13 cellular contexts compared by ENCODE assay signal in the genomic region with DNA sequence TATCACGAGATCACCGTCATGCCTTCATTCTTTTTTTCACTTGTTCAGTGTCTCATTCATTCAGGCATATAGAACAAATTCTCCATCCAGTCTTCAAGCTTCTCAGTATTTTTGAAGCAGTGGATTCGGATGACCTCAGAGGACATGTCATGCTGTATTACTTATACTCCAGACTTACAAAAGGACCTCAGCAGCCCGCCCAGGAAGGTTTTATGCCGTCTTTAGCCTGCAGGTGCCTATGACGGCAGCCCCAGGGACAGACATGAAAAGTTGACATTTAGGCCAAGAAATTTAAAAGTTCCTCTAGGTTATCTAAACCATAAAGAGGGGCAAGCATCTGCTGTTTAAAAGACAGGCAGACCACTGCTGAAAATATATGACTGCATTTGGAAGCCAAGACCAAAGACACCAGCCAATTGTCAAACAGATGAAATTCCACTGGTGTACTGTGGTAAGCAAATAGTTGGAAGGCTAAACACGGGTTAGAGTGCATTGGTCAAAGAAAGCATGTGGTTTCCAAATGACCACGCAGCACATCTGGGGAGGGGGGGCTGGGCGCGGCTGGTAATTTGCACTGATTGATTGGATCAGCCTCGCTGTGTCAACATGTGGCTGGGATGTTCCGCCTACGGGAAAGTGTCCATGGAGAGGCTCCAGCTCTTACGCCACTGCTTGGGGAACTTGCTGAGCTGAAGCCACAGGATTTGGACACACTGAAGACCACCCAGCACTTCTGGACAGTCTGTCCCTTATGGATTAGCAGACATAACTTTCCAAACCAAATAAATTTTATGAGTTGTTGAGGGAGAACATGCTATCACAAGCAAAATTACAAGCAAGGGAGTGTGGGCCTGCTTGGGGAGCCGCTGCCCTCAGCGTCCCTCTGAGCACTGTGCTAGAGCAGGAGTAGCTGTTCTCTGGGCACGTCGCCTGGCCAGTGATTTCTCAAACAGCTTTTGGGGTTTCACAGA.
DNase-seq lines count a peak whose midpoint lies in the region; ATAC-seq and TF ChIP-seq lines count a peak whose summit lies in the region.
"Had no signal": no experiment of that assay in that cellular context is flagged by ENCODE, and none has a peak within 500 bp of the region (broad histone marks: within the 10 kb centered on the region; RNA-seq: fewer than 3 reads in every experiment).

No MANE protein-coding gene starts in this region.

- 68% methylated on average over 18 of the region's 18 CpGs for WGBS in right cardiac atrium
- WGBS in psoas muscle, 3 donors, result 51 to 65% (median 51%) methylated on average over 18 of the region's 18 CpGs

- DNase-seq in AG08396 (ENCODE audit: low spot score) (peak; percentile 71), astrocyte of the cerebellum (ENCODE audit: low read depth) (peak; percentile 73), right cardiac atrium (peak; percentile 89 to 96 (median 91)), psoas muscle (peak; percentile 91 to 93), epidermal melanocyte (ENCODE audit: insufficient read length, low spot score) (no peak)
- DNase-seq in activated naive CD4-positive, alpha-beta T cell treated with Interleukin-2 at 50 U/mL for 16 hours, result no peak
- DNase-seq: activated CD4-positive, alpha-beta T cell treated with anti-CD3 and anti-CD28 coated beads for 1 hour; DMS53; naive B cell; NCI-H1105 treated with DMSO at 0.1 percent for 48 hours; stimulated activated naive CD4-positive, alpha-beta T cell had no signal

- intact Hi-C loops in right cardiac atrium (cut with DNase I) (no loop called here), psoas muscle (cut with DNase I) (no loop called here)

- ATAC-seq in right cardiac atrium (peak; percentile 89 to 95), psoas muscle (peak; percentile 62 to 89 (median 86)), GM21526 (IDR thresholded peaks at IDR 0.05; ENCODE audit: low FRiP score, unreplicated experiment) (no peak), HG03097 (IDR thresholded peaks at IDR 0.05; ENCODE audit: low FRiP score, unreplicated experiment) (no peak)

- no peak overlapping the region for H3K4me3 ChIP-seq in astrocyte of the cerebellum (ENCODE audit: low read depth, low read length)
- H3K4me3 ChIP-seq in right cardiac atrium (ENCODE audit: low read length), result no peak overlapping the region
- H3K4me3 ChIP-seq in psoas muscle, result no peak overlapping the region

- no peaks in the 10 kb centered on the region for H3K4me1 ChIP-seq in right cardiac atrium (ENCODE audit: control insufficient read depth, insufficient read depth, low read length)
- no peaks in the 10 kb centered on the region for H3K4me1 ChIP-seq in psoas muscle

- H3K27me3 ChIP-seq in right cardiac atrium (ENCODE audit: control insufficient read depth, insufficient read depth), result no peaks in the 10 kb centered on the region
- H3K27me3 ChIP-seq in psoas muscle (ENCODE audit: insufficient read depth in 3 of 3, low read length in 2 of 3), result no peaks in the 10 kb centered on the region

- TF ChIP-seq CTCF in astrocyte of the cerebellum (IDR thresholded peaks at IDR 0.05; ENCODE audit: low read depth, low read length, missing control alignments), result no peak
- TF ChIP-seq CTCF in psoas muscle (IDR thresholded peaks at IDR 0.05), result no peak

- H3K9me3 ChIP-seq in right cardiac atrium (ENCODE audit: control insufficient read depth, low read length), result no peaks in the 10 kb centered on the region
- H3K9me3 ChIP-seq in psoas muscle, result no peaks in the 10 kb centered on the region

- in situ Hi-C loops in astrocyte of the cerebellum (cut with HindIII; ENCODE audit: low sequenced_read_pairs), result no loop called here

- H3K27ac ChIP-seq in right cardiac atrium (ENCODE audit: low read length), result no peak overlapping the region
- H3K27ac ChIP-seq in psoas muscle, result peak overlapping the region; percentile 34

- H3K36me3 ChIP-seq in psoas muscle (ENCODE audit: insufficient read depth in 1 of 2, low read depth in 1 of 2), result peaks cover 0 to 6% of the 10 kb centered on the region in 2 donors

Comparison
In these comparisons a context has a peak if more than half of its experiments do, and no peak if none do; other contexts are left out.
1. DNase-seq: peak in AG08396 (single experiment), astrocyte of the cerebellum (single experiment), right cardiac atrium (3 of 3) and psoas muscle (2 of 2); none in epidermal melanocyte (single experiment) and activated naive CD4-positive, alpha-beta T cell treated with Interleukin-2 at 50 U/mL for 16 hours (single experiment).
2. ATAC-seq: peak in right cardiac atrium (2 of 2) and psoas muscle (4 of 4); none in GM21526 (single experiment) and HG03097 (single experiment).